Comparison of ENCODE assay signal across 1 cellular context in genomic region chr3:187935623-187936156, GRCh38.
TF ChIP-seq lines count a peak whose summit lies in the region.

No MANE protein-coding gene starts in this region.

TF ChIP-seq in SK-N-SH, 30 proteins besides CTCF, POLR2A, EP300 and RAD21 (continued from another document):
- TF ChIP-seq SMC3 (IDR thresholded peaks at IDR 0.05; ENCODE audit: low read depth, low read length) = no peak
- TF ChIP-seq FOXM1 (IDR thresholded peaks at IDR 0.05; ENCODE audit: low read depth) = no peak
- TF ChIP-seq YY1 (IDR thresholded peaks at IDR 0.05; ENCODE audit: low read depth) = no peak
- no peak for TF ChIP-seq EZH2phosphoT487 (IDR thresholded peaks at IDR 0.05; ENCODE audit: borderline replicate concordance, low read depth)
- TF ChIP-seq MEF2A (IDR thresholded peaks at IDR 0.05; ENCODE audit: borderline replicate concordance, low read depth) = no peak
TF ChIP-seq in SK-N-SH: peak in this region for 0.
